ENCODE assay signal across 21 cellular contexts in the genomic region with DNA sequence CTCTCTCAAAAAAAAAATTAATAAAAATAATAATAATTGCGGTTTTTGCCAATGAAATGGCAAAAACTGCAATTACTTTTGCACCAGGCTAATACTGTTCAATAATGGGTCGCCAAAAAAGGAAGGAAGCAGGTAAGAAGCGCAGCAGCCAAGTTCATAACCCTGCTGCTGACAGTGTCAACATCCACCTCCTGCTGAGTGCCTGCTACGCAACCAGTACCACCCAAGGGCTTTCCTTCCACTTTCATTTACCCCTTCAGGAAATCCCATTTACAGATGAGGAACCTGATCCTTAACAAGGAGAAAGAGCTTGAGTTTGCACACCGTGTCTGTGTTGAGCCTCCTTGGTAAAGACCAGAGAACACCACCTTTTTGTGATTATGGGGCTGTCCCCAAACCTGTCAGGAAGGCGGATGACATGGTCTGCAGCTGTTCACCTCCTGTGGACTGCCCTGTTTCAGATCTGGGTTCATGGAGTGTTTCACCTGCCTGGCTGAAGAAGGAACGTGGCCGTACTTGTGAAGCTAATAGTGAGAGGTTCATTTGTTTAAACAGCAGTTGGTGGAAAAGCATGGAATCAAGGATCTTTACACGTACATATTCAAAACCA.
DNase-seq lines count a peak whose midpoint lies in the region; ATAC-seq and TF ChIP-seq lines count a peak whose summit lies in the region.
"Had no signal": no experiment of that assay in that cellular context is flagged by ENCODE, and none has a peak within 500 bp of the region (broad histone marks: within the 10 kb centered on the region; RNA-seq: fewer than 3 reads in every experiment).

No MANE protein-coding gene starts in this region.

- no peaks in the 10 kb centered on the region for H3K9me2 ChIP-seq in PC-3 (replicated peaks; ENCODE audit: low read length)

- H3K9me3 Mint-ChIP-seq in MCF 10A (ENCODE audit: unreplicated experiment): peaks cover 7% of the 10 kb centered on the region
- H3K9me3 Mint-ChIP-seq in stimulated activated memory B cell treated with anti-CD40 and anti-IgM and Interleukin-4, amounts not matched to agents 10 μg/mL and 1 μg/mL and 100 μg/mL, for 72 hours: peaks cover 5% of the 10 kb centered on the region
- H3K9me3 Mint-ChIP-seq: immature natural killer cell had no signal

- H3K79me2 ChIP-seq in mammary epithelial cell (ENCODE audit: insufficient read depth, low read length) (no peaks in the 10 kb centered on the region), PC-3 (ENCODE audit: low read length) (peaks cover 4% of the 10 kb centered on the region; the same call in 1 of the 2 replicates)

- in situ Hi-C loops in mammary epithelial cell (cut with MboI; ENCODE audit: low sequenced_read_pairs in 2 of 2): loop anchor here in 1 of 2 donors (10.0 kb wide), 1 partner anchor 130 kb away; no protein-coding TSS in a partner anchor

- H3K4me3 Mint-ChIP-seq in MCF 10A (ENCODE audit: unreplicated experiment): no peak overlapping the region
- no peak overlapping the region for H3K4me3 Mint-ChIP-seq in stimulated activated memory B cell treated with anti-CD40 and anti-IgM and Interleukin-4, amounts not matched to agents 10 μg/mL and 1 μg/mL and 100 μg/mL, for 72 hours
- H3K4me3 Mint-ChIP-seq: CD8-positive, alpha-beta T cell; immature natural killer cell; WTC11 had no signal

- peaks cover 40% of the 10 kb centered on the region for H3K4me1 ChIP-seq in mammary epithelial cell (ENCODE audit: insufficient read depth, low read length)
- H3K4me1 ChIP-seq in PC-3 (ENCODE audit: insufficient read depth, low read length): peaks cover 52% of the 10 kb centered on the region

- peak overlapping the region; percentile 100 for H3K27ac Mint-ChIP-seq in MCF 10A (ENCODE audit: low read depth, unreplicated experiment)
- H3K27ac Mint-ChIP-seq in stimulated activated memory B cell treated with anti-CD40 and anti-IgM and Interleukin-4, amounts not matched to agents 10 μg/mL and 1 μg/mL and 100 μg/mL, for 72 hours: no peak overlapping the region
- H3K27ac Mint-ChIP-seq: naive B cell, WTC11 had no signal

- CTCF ChIA-PET in MCF 10A (lab: Yijun Ruan, JAX): interaction anchor here (0.6 to 2.2 kb wide), 3 partner anchors 11 to 155 kb away, joined by 3 to 22 read pairs (median 4); no protein-coding TSS in a partner anchor
- CTCF ChIA-PET in mammary epithelial cell (lab: Charles Lee; ENCODE audit: low non-redundant PET): no interaction called here
- CTCF ChIA-PET in PC-3 (lab: Charles Lee): no interaction called here

- no peaks in the 10 kb centered on the region for H3K36me3 ChIP-seq in mammary epithelial cell (ENCODE audit: insufficient read depth, low read length)
- peaks cover 9% of the 10 kb centered on the region; the same call in 1 of the 2 replicates for H3K36me3 ChIP-seq in PC-3 (ENCODE audit: low read depth, low read length)
- H3K36me3 ChIP-seq: lower lobe of right lung, suprapubic skin had no signal

- TF ChIP-seq POLR2A in NB4 (IDR thresholded peaks at IDR 0.05; ENCODE audit: extremely low read depth, insufficient read length): no peak

- H3K27me3 ChIP-seq in mammary epithelial cell (ENCODE audit: insufficient read depth, low read length): no peaks in the 10 kb centered on the region
- no peaks in the 10 kb centered on the region for H3K27me3 ChIP-seq in PC-3 (ENCODE audit: low read length)
- H3K27me3 ChIP-seq: suprapubic skin had no signal

- H3K4me3 ChIP-seq in mammary epithelial cell (replicated peaks in 1 of 3; ENCODE audit: insufficient read depth in 1 of 3, low read depth in 2 of 3, low read length in 3 of 3): no peak overlapping the region
- no peak overlapping the region for H3K4me3 ChIP-seq in NB4 (ENCODE audit: low read depth, low read length)
- no peak overlapping the region for H3K4me3 ChIP-seq in PC-3 (ENCODE audit: low read length)
- H3K4me3 ChIP-seq: lower lobe of right lung, smooth muscle cell, suprapubic skin had no signal

- DNase-seq in MCF 10A (ENCODE audit: unreplicated experiment): peak; percentile 43
- DNase-seq in mammary epithelial cell: no peak
- peak; percentile 78 for DNase-seq in NB4 (ENCODE audit: low read depth)
- DNase-seq in PC-3: no peak
- no peak for DNase-seq in dedifferentiated amniotic fluid mesenchymal stem cell (ENCODE audit: extremely low spot score)
- no peak for DNase-seq in left cardiac atrium
- DNase-seq: activated effector memory CD4-positive, alpha-beta T cell treated with Interleukin-2 at 50 U/mL for 16 hours; CD8-positive, alpha-beta T cell; effector memory CD4-positive, alpha-beta T cell; immature natural killer cell; lower lobe of right lung; naive B cell; NCI-H1105 treated with DMSO at 0.1 percent for 48 hours; NCI-H526; stimulated activated CD4-positive, alpha-beta T cell treated with anti-CD3 and anti-CD28 coated beads, Interleukin-4, amount 100 ng/mL, for 4 hours; stimulated activated CD8-positive, alpha-beta memory T cell treated with anti-CD3 and anti-CD28 coated beads, Interleukin-4, amount 100 ng/mL, for 48 hours had no signal

- no TSS peak for BruUV-seq in MCF 10A (replicated peaks; lab: Mats Ljungman, UMichigan)
- BruUV-seq in mammary epithelial cell (replicated peaks; lab: Mats Ljungman, UMichigan): no TSS peak
- no TSS peak for BruUV-seq in PC-3 (replicated peaks; lab: Mats Ljungman, UMichigan)

- WGBS in mammary epithelial cell (ENCODE audit: low coverage, missing lambda C conversion rate): 97% methylated on average over 9 of the region's 9 CpGs

- dilution Hi-C loops in mammary epithelial cell (cut with HindIII; ENCODE audit: low sequenced_read_pairs): loop anchor here (5.0 kb wide), 1 partner anchor 112 kb away; no protein-coding TSS in a partner anchor

- no peak overlapping the region for H3K4me2 ChIP-seq in mammary epithelial cell (ENCODE audit: insufficient read depth, low read depth, low read length)
- H3K4me2 ChIP-seq in PC-3 (ENCODE audit: low read length): no peak overlapping the region
- H3K4me2 ChIP-seq: smooth muscle cell had no signal

- H3K4me1 Mint-ChIP-seq in MCF 10A (ENCODE audit: insufficient read depth, unreplicated experiment): peaks cover 43% of the 10 kb centered on the region
- H3K4me1 Mint-ChIP-seq in stimulated activated memory B cell treated with anti-CD40 and anti-IgM and Interleukin-4, amounts not matched to agents 10 μg/mL and 1 μg/mL and 100 μg/mL, for 72 hours: peaks cover 4% of the 10 kb centered on the region

- no peak overlapping the region for H3K9ac ChIP-seq in mammary epithelial cell (ENCODE audit: insufficient read depth, low read length)
- no peak overlapping the region for H3K9ac ChIP-seq in PC-3 (ENCODE audit: low read length)

- H4K20me1 ChIP-seq in mammary epithelial cell (ENCODE audit: insufficient read depth, low read length) (no peaks in the 10 kb centered on the region), PC-3 (ENCODE audit: low read length) (no peaks in the 10 kb centered on the region)

- peaks cover 12% of the 10 kb centered on the region for H3K9me3 ChIP-seq in mammary epithelial cell (replicated peaks; ENCODE audit: insufficient read depth, low read length)
- H3K9me3 ChIP-seq in PC-3 (ENCODE audit: low read length): 0 out of 2 replicates have a peak, but pooled peaks cover 5% of the 10 kb centered on the region
- H3K9me3 ChIP-seq: lower lobe of right lung, suprapubic skin had no signal

- no peak overlapping the region for H3K27ac ChIP-seq in mammary epithelial cell (ENCODE audit: insufficient read depth, low read depth, low read length)
- peak overlapping the region; percentile 95 for H3K27ac ChIP-seq in PC-3 (ENCODE audit: low read length)
- H3K27ac ChIP-seq: lower lobe of right lung, suprapubic skin had no signal

- H3K27me3 Mint-ChIP-seq in MCF 10A (ENCODE audit: insufficient read depth, unreplicated experiment): no peaks in the 10 kb centered on the region
- no peaks in the 10 kb centered on the region for H3K27me3 Mint-ChIP-seq in stimulated activated memory B cell treated with anti-CD40 and anti-IgM and Interleukin-4, amounts not matched to agents 10 μg/mL and 1 μg/mL and 100 μg/mL, for 72 hours
- H3K27me3 Mint-ChIP-seq: naive B cell had no signal

- no peak for ATAC-seq in PC-3
- peak; percentile 50 for ATAC-seq in stimulated activated memory B cell treated with anti-CD40 and anti-IgM and Interleukin-4, amounts not matched to agents 10 μg/mL and 1 μg/mL and 100 μg/mL, for 72 hours
- no peak for ATAC-seq in left cardiac atrium
- ATAC-seq in HG02759 (IDR thresholded peaks at IDR 0.05; ENCODE audit: unreplicated experiment): no peak
- ATAC-seq: CD8-positive, alpha-beta T cell; lower lobe of right lung; WTC11 had no signal

- H3F3A ChIP-seq in PC-3 (ENCODE audit: low read length, unreplicated experiment): no peaks in the 10 kb centered on the region

- intact Hi-C loops in MCF 10A (cut with micrococcal nuclease): no loop called here
- intact Hi-C loops in mammary epithelial cell (cut with micrococcal nuclease): no loop called here
- intact Hi-C loops in PC-3 (cut with micrococcal nuclease): loop anchor here (10.0 kb wide), 1 partner anchor 290 kb away; no protein-coding TSS in a partner anchor
- intact Hi-C loops in left cardiac atrium (cut with DNase I): no loop called here

- TF ChIP-seq CTCF in MCF 10A (IDR thresholded peaks at IDR 0.05; ENCODE audit: unreplicated experiment) (no peak), mammary epithelial cell (conservative IDR thresholded peaks at IDR 0.05 in 1 of 2, IDR thresholded peaks at IDR 0.05 in 1 of 2; ENCODE audit: extremely low read depth in 1 of 2, insufficient read depth in 1 of 2, low read depth in 1 of 2, low read length in 2 of 2) (no peak), NB4 (IDR thresholded peaks at IDR 0.05; ENCODE audit: low read depth, low read length) (no peak), PC-3 (conservative IDR thresholded peaks at IDR 0.05; ENCODE audit: low read depth, low read length) (no peak)

- POLR2A ChIA-PET in MCF 10A (lab: Yijun Ruan, JAX) (interaction anchor here (1.1 to 2.4 kb wide), 3 partner anchors 31 to 126 kb away, joined by 3 to 11 read pairs (median 3); no protein-coding TSS in a partner anchor), PC-3 (lab: Charles Lee; ENCODE audit: unreplicated experiment) (no interaction called here)

- peaks cover 23% of the 10 kb centered on the region for H3K36me3 Mint-ChIP-seq in MCF 10A (ENCODE audit: insufficient read depth, unreplicated experiment)
- peaks cover 59% of the 10 kb centered on the region for H3K36me3 Mint-ChIP-seq in stimulated activated memory B cell treated with anti-CD40 and anti-IgM and Interleukin-4, amounts not matched to agents 10 μg/mL and 1 μg/mL and 100 μg/mL, for 72 hours

- H2AFZ ChIP-seq in mammary epithelial cell (ENCODE audit: low read depth, low read length): no peak overlapping the region
- H2AFZ ChIP-seq in PC-3 (ENCODE audit: low read length): no peak overlapping the region

Comparison
In these comparisons a context has a peak if more than half of its experiments do, and no peak if none do; other contexts are left out.
1. DNase-seq: peak in MCF 10A (single experiment) and NB4 (single experiment); none in mammary epithelial cell (single experiment), PC-3 (single experiment), dedifferentiated amniotic fluid mesenchymal stem cell (single experiment) and left cardiac atrium (single experiment).